ENCODE assay signal across 8 cellular contexts in the genomic region with DNA sequence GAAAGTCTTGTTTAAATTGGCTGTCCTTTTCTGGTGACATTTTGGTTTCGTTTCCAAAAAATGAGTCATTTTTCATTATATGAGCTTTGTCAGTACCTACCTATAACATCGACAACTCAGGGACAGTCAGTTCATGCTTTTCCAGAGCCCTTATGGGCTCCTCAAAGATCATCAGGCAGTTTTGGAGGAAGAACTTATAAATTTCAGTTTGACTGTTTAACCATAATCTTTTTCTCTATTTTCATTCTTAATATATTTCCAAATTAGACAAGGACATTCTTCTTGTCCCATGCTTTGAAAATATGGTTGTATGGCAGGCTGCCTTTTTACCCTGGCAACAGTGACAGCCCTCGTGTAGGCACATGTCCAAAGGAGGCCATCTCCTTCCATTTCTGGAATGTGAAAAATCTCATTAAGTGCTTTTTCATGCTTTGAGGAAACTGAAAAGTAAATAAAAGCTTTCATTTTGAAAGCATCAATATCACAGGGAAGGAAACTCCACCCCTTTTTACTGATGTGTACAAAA. TPM values are rescaled to one million over a fixed set of nuclear protein-coding genes. Genes with fewer than 3 reads are reported as not detected.
A peak's percentile ranks its signal among the peaks of the same experiment; 100 is the strongest.
DNase-seq lines count a peak whose midpoint lies in the region; ATAC-seq and TF ChIP-seq lines count a peak whose summit lies in the region.

No MANE protein-coding gene starts in this region.

- peak overlapping the region; percentile 2 to 6; a peak in 2 of 4 replicates for H3K4me3 ChIP-seq in SK-N-SH (ENCODE audit: low read depth in 2 of 2, low read length in 1 of 2)
- no peak overlapping the region for H3K4me3 ChIP-seq in thyroid gland (replicated peaks in 1 of 3)

- no peak for TF ChIP-seq POLR2A in thyroid gland (IDR thresholded peaks at IDR 0.05)

- H3K9me3 ChIP-seq in SK-N-SH (no peaks in the 10 kb centered on the region), thyroid gland (no peaks in the 10 kb centered on the region)

- peak overlapping the region; percentile 62 for H3K4me2 ChIP-seq in SK-N-SH

- no peak for TF ChIP-seq EP300 in SK-N-SH (IDR thresholded peaks at IDR 0.05; ENCODE audit: borderline replicate concordance in 1 of 2, low read depth in 1 of 2, low read length in 1 of 2)

- DNase-seq in activated T-cell treated with anti-CD3 and anti-CD28 coated beads, Interleukin-2, amount 50 U/mL, for 24 hours: no peak
- DNase-seq in activated T-cell treated with anti-CD3 and anti-CD28 coated beads for 4 hours: no peak
- DNase-seq in SK-N-SH: no peak
- peak; percentile 60 for DNase-seq in fibroblast of peridontal ligament (ENCODE audit: extremely low read depth)
- DNase-seq in thyroid gland: peak; percentile 72 to 84
- DNase-seq in 8988T: no peak

- no peaks in the 10 kb centered on the region for H4K20me1 ChIP-seq in SK-N-SH (ENCODE audit: insufficient read depth)

- peak; percentile 63 for ATAC-seq in HG02870 (IDR thresholded peaks at IDR 0.05; ENCODE audit: unreplicated experiment)
- ATAC-seq in GM18858 (IDR thresholded peaks at IDR 0.05; ENCODE audit: unreplicated experiment): no peak

- H3K4me1 ChIP-seq in SK-N-SH (ENCODE audit: control insufficient read depth in 1 of 2, insufficient read depth in 2 of 2, low read depth in 1 of 2, low read length in 1 of 2): peaks cover 21 to 35% of the 10 kb centered on the region in 2 experiments
- H3K4me1 ChIP-seq in thyroid gland: peaks cover 34 to 60% of the 10 kb centered on the region in 2 donors

- peaks cover 44% of the 10 kb centered on the region for H3F3A ChIP-seq in SK-N-SH (replicated peaks; ENCODE audit: insufficient read depth)

- 13% methylated on average over 3 of the region's 3 CpGs for WGBS in SK-N-SH (ENCODE audit: low lambda C conversion rate)
- WGBS in thyroid gland, 2 donors: 23 to 32% methylated on average over 3 of the region's 3 CpGs

- no peak for TF ChIP-seq RAD21 in SK-N-SH (IDR thresholded peaks at IDR 0.05; ENCODE audit: low read length)

- POLR2A ChIA-PET in SK-N-SH (lab: Yijun Ruan, JAX): no interaction called here

- peaks cover 47% of the 10 kb centered on the region for H3K4me1 Mint-ChIP-seq in activated T-cell treated with anti-CD3 and anti-CD28 coated beads, Interleukin-2, amount 50 U/mL, for 24 hours (ENCODE audit: low read depth)

- intact Hi-C loops in thyroid gland (cut with DNase I): no loop called here

- H3K9me2 ChIP-seq in SK-N-SH: no peaks in the 10 kb centered on the region

- no peak for TF ChIP-seq CTCF in SK-N-SH (IDR thresholded peaks at IDR 0.05)
- no peak for TF ChIP-seq CTCF in thyroid gland (IDR thresholded peaks at IDR 0.05)

- H3K27me3 ChIP-seq in SK-N-SH (ENCODE audit: insufficient read depth) (no peaks in the 10 kb centered on the region), thyroid gland (no peaks in the 10 kb centered on the region)

- no peaks in the 10 kb centered on the region for H3K36me3 ChIP-seq in SK-N-SH (replicated peaks in 1 of 2; ENCODE audit: control insufficient read depth in 1 of 2, insufficient read depth in 2 of 2, low read length in 1 of 2)
- no peaks in the 10 kb centered on the region for H3K36me3 ChIP-seq in thyroid gland

- peak overlapping the region; percentile 60 to 86; a peak in 3 of 4 replicates for H3K27ac ChIP-seq in SK-N-SH (ENCODE audit: low read depth in 2 of 2, low read length in 1 of 2)
- peak overlapping the region; percentile 69 to 75 (median 75) for H3K27ac ChIP-seq in thyroid gland

- H3K4me3 Mint-ChIP-seq in activated T-cell treated with anti-CD3 and anti-CD28 coated beads, Interleukin-2, amount 50 U/mL, for 24 hours: peak overlapping the region; percentile 62

- H3K79me2 ChIP-seq in SK-N-SH (ENCODE audit: insufficient read depth): no peaks in the 10 kb centered on the region

- H3K27ac Mint-ChIP-seq in activated T-cell treated with anti-CD3 and anti-CD28 coated beads, Interleukin-2, amount 50 U/mL, for 24 hours: peak overlapping the region; percentile 96

- CTCF ChIA-PET in SK-N-SH (lab: Yijun Ruan, JAX): interaction anchor here (1.0 kb wide), 1 partner anchor 98 kb away, joined by 3 read pairs; no protein-coding TSS in a partner anchor

- H3K9me3 Mint-ChIP-seq in activated T-cell treated with anti-CD3 and anti-CD28 coated beads, Interleukin-2, amount 50 U/mL, for 24 hours: no peaks in the 10 kb centered on the region

- peaks cover 10% of the 10 kb centered on the region for H3K27me3 Mint-ChIP-seq in activated T-cell treated with anti-CD3 and anti-CD28 coated beads, Interleukin-2, amount 50 U/mL, for 24 hours

- H3K9ac ChIP-seq in SK-N-SH: peak overlapping the region; percentile 58; the same call in 1 of the 2 replicates

- peak overlapping the region; percentile 59 for H2AFZ ChIP-seq in SK-N-SH (ENCODE audit: low read depth)

- H3K36me3 Mint-ChIP-seq in activated T-cell treated with anti-CD3 and anti-CD28 coated beads, Interleukin-2, amount 50 U/mL, for 24 hours (ENCODE audit: low read depth): no peaks in the 10 kb centered on the region

TF ChIP-seq in SK-N-SH, 30 proteins besides CTCF, POLR2A, EP300 and RAD21:
- peak; percentile 96 for TF ChIP-seq RFX5 (IDR thresholded peaks at IDR 0.05; ENCODE audit: low read length)
- TF ChIP-seq, protein P1, sequence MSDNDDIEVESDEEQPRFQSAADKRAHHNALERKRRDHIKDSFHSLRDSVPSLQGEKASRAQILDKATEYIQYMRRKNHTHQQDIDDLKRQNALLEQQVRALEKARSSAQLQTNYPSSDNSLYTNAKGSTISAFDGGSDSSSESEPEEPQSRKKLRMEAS (IDR thresholded peaks at IDR 0.05; ENCODE audit: low read depth): peak; percentile 56; the same call in 1 of the 2 replicates
- TF ChIP-seq, protein P2, sequence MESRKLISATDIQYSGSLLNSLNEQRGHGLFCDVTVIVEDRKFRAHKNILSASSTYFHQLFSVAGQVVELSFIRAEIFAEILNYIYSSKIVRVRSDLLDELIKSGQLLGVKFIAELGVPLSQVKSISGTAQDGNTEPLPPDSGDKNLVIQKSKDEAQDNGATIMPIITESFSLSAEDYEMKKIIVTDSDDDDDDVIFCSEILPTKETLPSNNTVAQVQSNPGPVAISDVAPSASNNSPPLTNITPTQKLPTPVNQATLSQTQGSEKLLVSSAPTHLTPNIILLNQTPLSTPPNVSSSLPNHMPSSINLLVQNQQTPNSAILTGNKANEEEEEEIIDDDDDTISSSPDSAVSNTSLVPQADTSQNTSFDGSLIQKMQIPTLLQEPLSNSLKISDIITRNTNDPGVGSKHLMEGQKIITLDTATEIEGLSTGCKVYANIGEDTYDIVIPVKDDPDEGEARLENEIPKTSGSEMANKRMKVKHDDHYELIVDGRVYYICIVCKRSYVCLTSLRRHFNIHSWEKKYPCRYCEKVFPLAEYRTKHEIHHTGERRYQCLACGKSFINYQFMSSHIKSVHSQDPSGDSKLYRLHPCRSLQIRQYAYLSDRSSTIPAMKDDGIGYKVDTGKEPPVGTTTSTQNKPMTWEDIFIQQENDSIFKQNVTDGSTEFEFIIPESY (IDR thresholded peaks at IDR 0.05; ENCODE audit: borderline replicate concordance, low read depth): no peak
- 0 out of 2 replicates have a peak, but pooled peaks have one; percentile 21 for TF ChIP-seq TEAD4 (IDR thresholded peaks at IDR 0.05; ENCODE audit: borderline replicate concordance, insufficient read depth)

RNA-seq across cellular contexts. Expression of a gene that starts 7.3 kb away (rescaled TPM):
- 0.06 and 0.10 TPM in 2 replicates for polyA plus RNA-seq in SK-N-SH (2012; rRNA removed)
- 0.06 and 0.22 TPM in 2 replicates for polyA plus RNA-seq in SK-N-SH (2012; cell fraction: cytosol; rRNA removed)
- polyA plus RNA-seq in SK-N-SH (2012; cell fraction: nucleus; rRNA removed): 0.31 and 0.33 TPM in 2 replicates
- total RNA-seq in thyroid gland: not detected

RNA-seq across cellular contexts. Expression of a gene that starts 23.2 kb away (rescaled TPM):
- 2.7 and 4.0 TPM in 2 replicates for polyA plus RNA-seq in SK-N-SH (2012; rRNA removed)
- polyA plus RNA-seq in SK-N-SH (2012; cell fraction: cytosol; rRNA removed): 4.4 and 4.8 TPM in 2 replicates
- 3.7 and 5.4 TPM in 2 replicates for polyA plus RNA-seq in SK-N-SH (2012; cell fraction: nucleus; rRNA removed)
- 100 to 1,000 TPM in 1 of 4 donors, 10 to 100 TPM in 3; 84.8 to 118 (median 92.8) TPM for total RNA-seq in thyroid gland

Comparison
In these comparisons a context has a peak if more than half of its experiments do, and no peak if none do; other contexts are left out.
1. DNase-seq: peak in fibroblast of peridontal ligament (single experiment) and thyroid gland (2 of 2); none in activated T-cell treated with anti-CD3 and anti-CD28 coated beads, Interleukin-2, amount 50 U/mL, for 24 hours (single experiment), activated T-cell treated with anti-CD3 and anti-CD28 coated beads for 4 hours (single experiment), SK-N-SH (single experiment) and 8988T (single experiment).
2. H3K4me3 ChIP-seq: peak in SK-N-SH (2 of 2); none in thyroid gland (0 of 3).